In genomic region chr17:7716901-7717755, GRCh38 we compare ENCODE assay signal across 8 cellular contexts. TPM values are rescaled to one million over a fixed set of nuclear protein-coding genes. Genes with fewer than 3 reads are reported as not detected.
DNase-seq lines count a peak whose midpoint lies in the region; TF ChIP-seq lines count a peak whose summit lies in the region.

Gene DNAH2 (plus strand): TSS chr17:7717744. CDS start chr17:7719735, 1,991 bp downstream.

- no peak within 1 kb of the TSS for H3K27ac ChIP-seq in liver (ENCODE audit: low read depth in 1 of 2, low read length in 2 of 2)

- 2% methylated on average over 64 of the region's 64 CpGs for WGBS in liver

- peaks cover 0 to 12% (median 8%) of the 10 kb centered on the region in 4 donors for H3K27me3 ChIP-seq in liver (ENCODE audit: control insufficient read depth in 4 of 4, insufficient read depth in 4 of 4, low read length in 3 of 4)

- TF ChIP-seq RAD21 in liver (IDR thresholded peaks at IDR 0.05), result peak; percentile 59 to 66

- H3K36me3 ChIP-seq in liver (ENCODE audit: control insufficient read depth in 4 of 4, insufficient read depth in 3 of 4, low read depth in 1 of 4, low read length in 3 of 4), result no peaks in the 10 kb centered on the region

- H3K4me1 ChIP-seq in liver (ENCODE audit: control insufficient read depth in 4 of 4, insufficient read depth in 4 of 4, low read length in 3 of 4), result peaks cover 3 to 14% (median 10%) of the 10 kb centered on the region in 4 donors

- no peak within 1 kb of the TSS for H3K9ac ChIP-seq in liver (ENCODE audit: low read depth in 1 of 2, low read length in 2 of 2)

- peak; percentile 34 for DNase-seq in activated gamma-delta T cell treated with Interleukin-2 at 50 U/mL for 16 hours
- no peak for DNase-seq in activated gamma-delta T cell (lab: John Stamatoyannopoulos, UW)
- DNase-seq in NCI-H1930 (lab: John Stamatoyannopoulos, UW), result peak; percentile 92 to 93
- DNase-seq in effector CD8-positive, alpha-beta T cell (lab: John Stamatoyannopoulos, UW), result peak; percentile 7
- peak; percentile 37 to 43 for DNase-seq in stimulated activated CD4-positive, alpha-beta T cell treated with anti-CD3 and anti-CD28 coated beads, Interleukin-4, amount 100 ng/mL, for 48 hours (ENCODE audit: low read depth in 2 of 2)
- DNase-seq in GF-D8 (lab: John Stamatoyannopoulos, UW), result no peak

- H3K4me3 ChIP-seq in WI38 (ENCODE audit: low read depth, low read length) (peak within 1 kb of the TSS; percentile 66), liver (ENCODE audit: low read depth in 1 of 3, low read length in 3 of 3) (peak within 1 kb of the TSS in 1 of 3 donors; percentile 45)

- TF ChIP-seq CTCF in WI38 (IDR thresholded peaks at IDR 0.05; ENCODE audit: low read depth, low read length), result peak; percentile 39
- TF ChIP-seq CTCF in liver (IDR thresholded peaks at IDR 0.05; ENCODE audit: low read depth, low read length, missing input control), result peak; percentile 29

- no peaks in the 10 kb centered on the region for H3K9me3 ChIP-seq in liver (ENCODE audit: control insufficient read depth in 4 of 4, low read length in 3 of 4)

TF ChIP-seq in liver, 16 proteins besides CTCF, POLR2A, EP300 and RAD21:
- peak; percentile 38 for TF ChIP-seq SP1 (IDR thresholded peaks at IDR 0.05)
- no peak for TF ChIP-seq TAF1 (conservative IDR thresholded peaks at IDR 0.05)
- no peak for TF ChIP-seq NR2F2 (IDR thresholded peaks at IDR 0.05)
- no peak for TF ChIP-seq GABPA (IDR thresholded peaks at IDR 0.05 in 1 of 2, conservative IDR thresholded peaks at IDR 0.05 in 1 of 2)
- no peak for TF ChIP-seq MAX (IDR thresholded peaks at IDR 0.05)

RNA-seq across cellular contexts. Expression of gene DNAH2, which starts in this region (rescaled TPM):
- under 1 TPM; under 0.01 to 0.25 TPM for total RNA-seq in liver
- polyA plus RNA-seq in liver, result under 1 TPM; 0.03 to 0.07 TPM

Comparison
In these comparisons a context has a peak if more than half of its experiments do, and no peak if none do; other contexts are left out.
1. DNase-seq: peak in activated gamma-delta T cell treated with Interleukin-2 at 50 U/mL for 16 hours (single experiment), NCI-H1930 (2 of 2), effector CD8-positive, alpha-beta T cell (single experiment) and stimulated activated CD4-positive, alpha-beta T cell treated with anti-CD3 and anti-CD28 coated beads, Interleukin-4, amount 100 ng/mL, for 48 hours (2 of 2); none in activated gamma-delta T cell (single experiment) and GF-D8 (single experiment).